1 cellular context compared by ENCODE assay signal in genomic region chr20:53901064-53901463, GRCh38.
TF ChIP-seq lines count a peak whose summit lies in the region.

No MANE protein-coding gene starts in this region.

TF ChIP-seq in WTC11, 78 proteins besides CTCF, POLR2A, EP300 and RAD21 (continued from another document):
- no peak for TF ChIP-seq USF1 (CRISPR knock-in tag; IDR thresholded peaks at IDR 0.05)
